Comparison of ENCODE assay signal across 37 cellular contexts in the genomic region with DNA sequence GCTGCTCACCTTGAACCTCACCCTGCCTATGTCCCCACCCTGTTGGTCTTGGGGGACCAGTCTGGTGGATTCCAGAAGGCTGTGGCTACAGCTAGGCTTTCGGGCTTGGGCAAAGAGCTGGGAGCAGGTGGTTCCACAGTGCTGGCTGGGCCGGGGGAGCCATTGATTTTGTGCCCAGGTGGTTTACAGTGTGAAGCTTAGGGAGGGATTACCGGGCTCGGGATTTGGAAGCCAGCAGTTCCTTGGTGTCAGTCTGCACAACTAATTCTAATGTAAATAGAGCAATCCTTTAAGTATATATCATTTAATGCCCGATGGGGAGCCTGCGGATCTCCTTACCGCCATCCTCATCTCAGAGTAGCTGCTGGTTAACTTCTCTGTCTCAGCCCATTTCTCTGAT. TPM values are rescaled to one million over a fixed set of nuclear protein-coding genes. Genes with fewer than 3 reads are reported as not detected.
"Had no signal": no experiment of that assay in that cellular context is flagged by ENCODE, and none has a peak within 500 bp of the region (broad histone marks: within the 10 kb centered on the region; RNA-seq: fewer than 3 reads in every experiment).

No MANE protein-coding gene starts in this region.

- H3K9me3 Mint-ChIP-seq: activated CD4-positive, alpha-beta T cell treated with anti-CD3 and anti-CD28 coated beads, Interleukin-2, amount 10 ng/mL, durations not matched to agents 24 days and 14 days; activated CD8-positive, alpha-beta T cell treated with anti-CD3 and anti-CD28 coated beads for 36 hours; activated naive CD4-positive, alpha-beta T cell treated with anti-CD3 and anti-CD28 coated beads, Interleukin-2, amount 50 U/mL, for 24 hours; activated naive CD8-positive, alpha-beta T cell treated with anti-CD3 and anti-CD28 coated beads, Interleukin-2, amount 10 ng/mL, durations not matched to agents 7 days and 5 days; activated naive CD8-positive, alpha-beta T cell treated with anti-CD3 and anti-CD28 coated beads, Interleukin-2, amount 50 U/mL, for 24 hours; activated T-cell treated with anti-CD3 and anti-CD28 coated beads, Interleukin-2, amount 50 U/mL, for 4 hours; activated T-cell treated with anti-CD3 and anti-CD28 coated beads, Interleukin-2, amount 50 U/mL, for 72 hours; activated T-helper 1 cell treated with anti-CD3 and anti-CD28 coated beads, Interleukin-12 subunit alpha, Interleukin-12 subunit beta, Interleukin-2, Interleukin-4 antibody, amounts not matched to agents 30 ng/mL and 10 ng/mL and 1 ng/mL, durations not matched to agents 14 hours and 24 hours and 36 hours; activated T-helper 17 cell treated with anti-CD3 and anti-CD28 coated beads, Interleukin-2, amount 50 U/mL, for 72 hours; central memory CD8-positive, alpha-beta T cell; T-helper 1 cell treated with Interleukin-12 subunit alpha and Interleukin-12 subunit beta and Interleukin-4 antibody, amounts not matched to agents 30 μg/mL and 1 μg/mL, for 36 hours; T-helper 2 cell treated with Interferon-gamma antibody and Interleukin-4, amounts not matched to agents 5 μg/mL and 100 μg/mL, for 36 hours had no signal

- H3K4me1 Mint-ChIP-seq: activated B cell treated with CpG ODN at 0.5 μM for 24 hours; activated CD4-positive, alpha-beta T cell treated with anti-CD3 and anti-CD28 coated beads, Interleukin-2, amount 10 ng/mL, durations not matched to agents 24 days and 14 days; activated naive CD4-positive, alpha-beta T cell treated with anti-CD3 and anti-CD28 coated beads, Interleukin-2, amount 50 U/mL, for 24 hours; activated naive CD8-positive, alpha-beta T cell treated with anti-CD3 and anti-CD28 coated beads, Interleukin-2, amount 10 ng/mL, durations not matched to agents 7 days and 5 days; activated naive CD8-positive, alpha-beta T cell treated with anti-CD3 and anti-CD28 coated beads, Interleukin-2, amount 50 U/mL, for 24 hours; activated T-helper 17 cell treated with anti-CD3 and anti-CD28 coated beads, Interleukin-2, amount 50 U/mL, for 72 hours; central memory CD8-positive, alpha-beta T cell had no signal

- H3K27ac Mint-ChIP-seq: activated B cell treated with CpG ODN at 0.5 μM for 24 hours; activated CD4-positive, alpha-beta memory T cell treated with anti-CD3 and anti-CD28 coated beads for 36 hours; activated CD4-positive, alpha-beta T cell treated with anti-CD3 and anti-CD28 coated beads, Interleukin-2, amount 10 ng/mL, durations not matched to agents 24 days and 14 days; activated CD8-positive, alpha-beta T cell treated with anti-CD3 and anti-CD28 coated beads for 36 hours; activated naive CD4-positive, alpha-beta T cell treated with anti-CD3 and anti-CD28 coated beads for 36 hours; activated naive CD4-positive, alpha-beta T cell treated with anti-CD3 and anti-CD28 coated beads, Interleukin-2, amount 50 U/mL, for 24 hours; activated naive CD8-positive, alpha-beta T cell; activated naive CD8-positive, alpha-beta T cell treated with anti-CD3 and anti-CD28 coated beads, Interleukin-2, amount 10 ng/mL, durations not matched to agents 7 days and 5 days; activated naive CD8-positive, alpha-beta T cell treated with anti-CD3 and anti-CD28 coated beads, Interleukin-2, amount 50 U/mL, for 24 hours; activated T-cell treated with anti-CD3 and anti-CD28 coated beads, Interleukin-2, amount 50 U/mL, for 72 hours; activated T-helper 1 cell treated with anti-CD3 and anti-CD28 coated beads, Interleukin-12 subunit alpha, Interleukin-12 subunit beta, Interleukin-2, Interleukin-4 antibody, amounts not matched to agents 30 ng/mL and 10 ng/mL and 1 ng/mL, durations not matched to agents 14 hours and 24 hours and 36 hours; activated T-helper 17 cell treated with anti-CD3 and anti-CD28 coated beads, Interleukin-2, amount 50 U/mL, for 72 hours; T-helper 1 cell treated with Interleukin-12 subunit alpha and Interleukin-12 subunit beta and Interleukin-4 antibody, amounts not matched to agents 30 μg/mL and 1 μg/mL, for 36 hours; T-helper 2 cell treated with Interferon-gamma antibody and Interleukin-4, amounts not matched to agents 5 μg/mL and 100 μg/mL, for 36 hours had no signal

- H3K9me3 ChIP-seq: ascending aorta had no signal

- DNase-seq: activated B cell treated with CpG ODN at 0.5 μM for 24 hours; activated CD4-positive, alpha-beta memory T cell treated with anti-CD3 and anti-CD28 coated beads for 36 hours; activated CD4-positive, alpha-beta T cell treated with anti-CD3 and anti-CD28 coated beads for 4 hours; activated CD4-positive, alpha-beta T cell treated with anti-CD3 and anti-CD28 coated beads, Interleukin-2, amount 10 ng/mL, durations not matched to agents 24 days and 14 days; activated CD4-positive, alpha-beta T cell treated with anti-CD3 and anti-CD28 coated beads, Interleukin-2, amount 50 U/mL, for 1 hour; activated CD4-positive, alpha-beta T cell treated with anti-CD3 and anti-CD28 coated beads, Interleukin-2, amount 50 U/mL, for 4 hours; activated CD4-positive, CD25-positive, alpha-beta regulatory T cell treated with anti-CD3 and anti-CD28 coated beads, Interleukin-2, amount 50 U/mL, for 72 hours; activated CD8-positive, alpha-beta memory T cell treated with anti-CD3 and anti-CD28 coated beads, Interleukin-2, amount 50 U/mL, for 4 hours; activated CD8-positive, alpha-beta T cell treated with anti-CD3 and anti-CD28 coated beads for 36 hours; activated effector memory CD4-positive, alpha-beta T cell treated with anti-CD3 and anti-CD28 coated beads, Interleukin-2, amount 50 U/mL, for 16 hours; activated gamma-delta T cell treated with Interleukin-2 at 50 U/mL for 16 hours; activated naive CD4-positive, alpha-beta T cell; activated naive CD4-positive, alpha-beta T cell treated with anti-CD3 and anti-CD28 coated beads for 36 hours; activated naive CD8-positive, alpha-beta T cell treated with anti-CD3 and anti-CD28 coated beads, Interleukin-2, amount 10 ng/mL, durations not matched to agents 7 days and 5 days; activated naive CD8-positive, alpha-beta T cell treated with anti-CD3 and anti-CD28 coated beads, Interleukin-2, amount 50 U/mL, for 24 hours; activated T-cell treated with anti-CD3 and anti-CD28 coated beads for 4 hours; activated T-cell treated with anti-CD3 and anti-CD28 coated beads, Interleukin-2, amount 50 U/mL, for 1 hour; activated T-cell treated with anti-CD3 and anti-CD28 coated beads, Interleukin-2, amount 50 U/mL, for 4 hours; activated T-cell treated with anti-CD3 and anti-CD28 coated beads, Interleukin-2, amount 50 U/mL, for 72 hours; amygdala; anterior cingulate cortex; caudate nucleus; cerebellar nuclear complex; T-helper 1 cell; T-helper 2 cell; T-helper 9 cell had no signal

- H3K36me3 ChIP-seq: cardiac muscle cell had no signal

- H3K4me3 Mint-ChIP-seq: activated B cell treated with CpG ODN at 0.5 μM for 24 hours; activated CD4-positive, alpha-beta memory T cell treated with anti-CD3 and anti-CD28 coated beads for 36 hours; activated CD4-positive, alpha-beta T cell treated with anti-CD3 and anti-CD28 coated beads, Interleukin-2, amount 10 ng/mL, durations not matched to agents 24 days and 14 days; activated CD8-positive, alpha-beta T cell treated with anti-CD3 and anti-CD28 coated beads for 36 hours; activated naive CD4-positive, alpha-beta T cell treated with anti-CD3 and anti-CD28 coated beads for 36 hours; activated naive CD4-positive, alpha-beta T cell treated with anti-CD3 and anti-CD28 coated beads, Interleukin-2, amount 50 U/mL, for 24 hours; activated naive CD8-positive, alpha-beta T cell; activated naive CD8-positive, alpha-beta T cell treated with anti-CD3 and anti-CD28 coated beads, Interleukin-2, amount 10 ng/mL, durations not matched to agents 7 days and 5 days; activated naive CD8-positive, alpha-beta T cell treated with anti-CD3 and anti-CD28 coated beads, Interleukin-2, amount 50 U/mL, for 24 hours; activated T-cell treated with anti-CD3 and anti-CD28 coated beads, Interleukin-2, amount 50 U/mL, for 4 hours; activated T-cell treated with anti-CD3 and anti-CD28 coated beads, Interleukin-2, amount 50 U/mL, for 72 hours; activated T-helper 1 cell treated with anti-CD3 and anti-CD28 coated beads, Interleukin-12 subunit alpha, Interleukin-12 subunit beta, Interleukin-2, Interleukin-4 antibody, amounts not matched to agents 30 ng/mL and 10 ng/mL and 1 ng/mL, durations not matched to agents 14 hours and 24 hours and 36 hours; activated T-helper 17 cell treated with anti-CD3 and anti-CD28 coated beads, Interleukin-2, amount 50 U/mL, for 72 hours; brain; central memory CD8-positive, alpha-beta T cell; T-helper 1 cell treated with Interleukin-12 subunit alpha and Interleukin-12 subunit beta and Interleukin-4 antibody, amounts not matched to agents 30 μg/mL and 1 μg/mL, for 36 hours; T-helper 2 cell treated with Interferon-gamma antibody and Interleukin-4, amounts not matched to agents 5 μg/mL and 100 μg/mL, for 36 hours had no signal

- ATAC-seq: activated CD8-positive, alpha-beta T cell treated with anti-CD3 and anti-CD28 coated beads for 36 hours; activated naive CD8-positive, alpha-beta T cell treated with anti-CD3 and anti-CD28 coated beads, Interleukin-2, amount 50 U/mL, for 24 hours; activated T-cell treated with anti-CD3 and anti-CD28 coated beads, Interleukin-2, amount 50 U/mL, for 4 hours; activated T-cell treated with anti-CD3 and anti-CD28 coated beads, Interleukin-2, amount 50 U/mL, for 72 hours; activated T-helper 17 cell treated with anti-CD3 and anti-CD28 coated beads, Interleukin-2, amount 50 U/mL, for 72 hours had no signal

- H3K27me3 ChIP-seq: ascending aorta, cardiac muscle cell had no signal

- H3K4me3 ChIP-seq: ascending aorta, cardiac muscle cell had no signal

- H3K36me3 Mint-ChIP-seq: activated CD4-positive, alpha-beta memory T cell treated with anti-CD3 and anti-CD28 coated beads for 36 hours; activated naive CD4-positive, alpha-beta T cell treated with anti-CD3 and anti-CD28 coated beads, Interleukin-2, amount 50 U/mL, for 24 hours; activated naive CD8-positive, alpha-beta T cell; activated naive CD8-positive, alpha-beta T cell treated with anti-CD3 and anti-CD28 coated beads, Interleukin-2, amount 10 ng/mL, durations not matched to agents 7 days and 5 days had no signal

- H3K27ac ChIP-seq: cardiac muscle cell had no signal

- H3K27me3 Mint-ChIP-seq: activated B cell treated with CpG ODN at 0.5 μM for 24 hours; activated CD4-positive, alpha-beta T cell treated with anti-CD3 and anti-CD28 coated beads, Interleukin-2, amount 10 ng/mL, durations not matched to agents 24 days and 14 days; activated CD8-positive, alpha-beta T cell treated with anti-CD3 and anti-CD28 coated beads for 36 hours; activated naive CD4-positive, alpha-beta T cell treated with anti-CD3 and anti-CD28 coated beads, Interleukin-2, amount 50 U/mL, for 24 hours; activated naive CD8-positive, alpha-beta T cell treated with anti-CD3 and anti-CD28 coated beads, Interleukin-2, amount 10 ng/mL, durations not matched to agents 7 days and 5 days; brain had no signal

RNA-seq across cellular contexts. Expression of a gene that starts 38.2 kb away (rescaled TPM):
- total RNA-seq: activated B cell treated with CpG ODN at 0.5 μM for 24 hours; activated CD4-positive, alpha-beta memory T cell treated with anti-CD3 and anti-CD28 coated beads for 36 hours; activated CD4-positive, alpha-beta T cell treated with anti-CD3 and anti-CD28 coated beads, Interleukin-2, amount 10 ng/mL, durations not matched to agents 24 days and 14 days; activated CD8-positive, alpha-beta memory T cell treated with anti-CD3 and anti-CD28 coated beads for 36 hours; activated naive CD8-positive, alpha-beta T cell treated with anti-CD3 and anti-CD28 coated beads, Interleukin-2, amount 10 ng/mL, durations not matched to agents 7 days and 5 days; activated T-helper 1 cell treated with anti-CD3 and anti-CD28 coated beads, Interleukin-12 subunit alpha, Interleukin-12 subunit beta, Interleukin-2, Interleukin-4 antibody, amounts not matched to agents 30 ng/mL and 10 ng/mL and 1 ng/mL, durations not matched to agents 14 hours and 24 hours and 36 hours; activated T-helper 17 cell treated with anti-CD3 and anti-CD28 coated beads, Interleukin-2, amount 50 U/mL, for 72 hours had no signal
